ENCODE assay signal across 8 cellular contexts in genomic region chr17:45316271-45317112, GRCh38. TPM values are rescaled to one million over a fixed set of nuclear protein-coding genes. Genes with fewer than 3 reads are reported as not detected.
DNase-seq lines count a peak whose midpoint lies in the region; ATAC-seq, FAIRE-seq and TF ChIP-seq lines count a peak whose summit lies in the region.

TSS of gene MAP3K14 (minus strand) at chr17:45317020. CDS start at chr17:45290745, 26,275 bp downstream.

- peak within 1 kb of the TSS; percentile 84 for H3K27ac ChIP-seq in KOPT-K1 (ENCODE audit: low read depth, low read length, poor library complexity, severe bottlenecking)

- no peaks in the 10 kb centered on the region for H3K9me3 ChIP-seq in KOPT-K1 (ENCODE audit: insufficient read depth, low read length, poor library complexity, severe bottlenecking)

- no peak for TF ChIP-seq CTCF in D721Med (IDR thresholded peaks at IDR 0.05; ENCODE audit: insufficient read depth, missing control alignments)

- peaks cover under 1% of the 10 kb centered on the region; the same call in 1 of the 2 replicates for H3K36me3 ChIP-seq in KOPT-K1 (ENCODE audit: insufficient read depth, low read length)

- DNase-seq in D721Med (ENCODE audit: insufficient read length, low spot score) (peak; percentile 38), astrocyte of the hippocampus (ENCODE audit: low read depth, low spot score) (peak; percentile 88), hippocampal formation (lab: John Stamatoyannopoulos, UW) (peak; percentile 50 to 79), sciatic nerve (ENCODE audit: low spot score) (peak; percentile 82)

- ATAC-seq in GM21447 (IDR thresholded peaks at IDR 0.05; ENCODE audit: unreplicated experiment) = peak; percentile 18
- ATAC-seq in sciatic nerve = peak; percentile 3
- ATAC-seq in GM21390 (IDR thresholded peaks at IDR 0.05; ENCODE audit: unreplicated experiment) = no peak

- no peak for FAIRE-seq in D721Med (lab: Jason Lieb, UNC)

- intact Hi-C loops in T-helper 2 cell treated with Interferon-gamma antibody and Interleukin-4, amounts not matched to agents 100 ng/mL and 5 ng/mL, for 36 hours (cut with micrococcal nuclease) = loop anchor here (1.0 to 5.0 kb wide), 9 partner anchors 14 to 255 kb away; partner anchors contain the start of genes HEXIM1, HEXIM2 and NMT1
- intact Hi-C loops in sciatic nerve (cut with DNase I) = no loop called here

RNA-seq across cellular contexts. Expression of gene MAP3K14, which starts in this region (rescaled TPM):
- 27.8 and 28.6 TPM in 2 replicates for total RNA-seq in T-helper 2 cell treated with Interferon-gamma antibody and Interleukin-4, amounts not matched to agents 100 ng/mL and 5 ng/mL, for 36 hours
- 19.1 TPM for total RNA-seq in sciatic nerve

Comparison
In these comparisons a context has a peak if more than half of its experiments do, and no peak if none do; other contexts are left out.
1. DNase-seq: peak in every context shown above with its lines; median percentile 88 in astrocyte of the hippocampus; 82 in sciatic nerve; 64 in hippocampal formation; 38 in D721Med.